18 cellular contexts compared by ENCODE assay signal in the genomic region with DNA sequence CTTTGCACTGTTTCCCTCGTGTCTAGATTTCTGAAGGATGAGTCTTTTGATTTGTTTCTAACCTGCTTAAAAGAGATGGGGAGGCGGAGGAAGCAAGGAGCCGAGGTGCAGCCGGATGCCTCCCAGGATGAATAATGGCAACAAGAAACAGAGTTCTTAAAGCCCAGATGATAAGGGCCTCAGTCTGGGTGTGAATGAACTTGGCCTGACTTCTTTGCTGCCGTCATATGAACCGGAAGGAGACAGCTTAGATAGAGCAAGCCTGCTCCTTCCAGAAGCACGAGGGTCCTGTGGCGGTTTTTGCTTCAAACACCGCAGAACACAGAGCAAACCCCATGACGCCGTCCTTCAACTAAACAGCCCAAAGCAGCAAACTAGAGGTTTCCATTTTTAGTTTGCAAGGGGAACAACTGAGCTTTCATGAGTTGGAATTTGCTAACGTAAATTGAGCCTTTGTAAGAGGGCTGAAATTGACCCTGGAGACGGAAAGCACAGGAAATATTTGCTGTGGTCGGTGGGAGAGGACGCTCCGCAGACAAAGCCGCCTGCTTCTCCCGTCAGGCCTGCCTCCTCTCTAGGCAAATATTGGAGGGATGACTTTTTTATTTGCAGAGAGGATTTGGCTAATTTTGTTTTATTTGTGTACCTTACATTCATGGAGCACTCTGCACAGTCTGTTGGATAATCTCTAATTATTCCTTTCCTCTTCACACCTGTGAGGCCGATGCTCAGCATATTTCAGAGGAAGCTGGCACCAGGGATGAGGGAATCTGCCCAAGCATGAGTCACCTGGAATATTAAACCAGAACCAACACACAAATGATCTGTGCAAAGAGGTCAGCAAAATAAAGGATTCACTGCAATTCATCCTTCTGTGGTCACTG.
DNase-seq lines count a peak whose midpoint lies in the region; ATAC-seq and TF ChIP-seq lines count a peak whose summit lies in the region.
"Had no signal": no experiment of that assay in that cellular context is flagged by ENCODE, and none has a peak within 500 bp of the region (broad histone marks: within the 10 kb centered on the region; RNA-seq: fewer than 3 reads in every experiment).

No MANE protein-coding gene starts in this region.

- H3K4ac ChIP-seq in neuronal stem cell (ENCODE audit: low read length) = no peak overlapping the region

- H3K27me3 ChIP-seq in neuronal stem cell (ENCODE audit: control insufficient read depth in 3 of 3, insufficient read depth in 3 of 3, low read depth in 1 of 3, low read length in 3 of 3) (no peaks in the 10 kb centered on the region), colonic mucosa (no peaks in the 10 kb centered on the region)
- H3K27me3 ChIP-seq: ascending aorta, stomach, vagina had no signal

- peak overlapping the region; percentile 90 for H2AFZ ChIP-seq in neuronal stem cell (ENCODE audit: low read length)

- no peak for TF ChIP-seq CTCF in colonic mucosa (IDR thresholded peaks at IDR 0.05)

- no peak overlapping the region for H3K14ac ChIP-seq in neuronal stem cell (ENCODE audit: low read length)

- intact Hi-C loops in colonic mucosa (cut with DNase I) = no loop called here

- peak overlapping the region in 1 of 2 donors; percentile 24 for H3K4me3 ChIP-seq in neuronal stem cell (ENCODE audit: low read length in 2 of 2)
- no peak overlapping the region for H3K4me3 ChIP-seq in colonic mucosa
- H3K4me3 ChIP-seq: ascending aorta, stomach, vagina had no signal

- H2BK5ac ChIP-seq in neuronal stem cell (ENCODE audit: low read length) = no peak overlapping the region

- no peak overlapping the region for H2BK15ac ChIP-seq in neuronal stem cell (ENCODE audit: low read length)

- in situ Hi-C loops in G401 (cut with HindIII; ENCODE audit: low sequenced_read_pairs) = no loop called here

- H3K36me3 ChIP-seq in neuronal stem cell (replicated peaks in 1 of 2; ENCODE audit: control insufficient read depth in 2 of 2, insufficient read depth in 2 of 2, low read length in 2 of 2) = no peaks in the 10 kb centered on the region
- no peaks in the 10 kb centered on the region for H3K36me3 ChIP-seq in colonic mucosa
- H3K36me3 ChIP-seq: ascending aorta, stomach, vagina had no signal

- peaks cover 0 to 14% of the 10 kb centered on the region in 2 donors for H3K4me1 ChIP-seq in neuronal stem cell (ENCODE audit: control insufficient read depth in 2 of 2, insufficient read depth in 1 of 2, low read depth in 1 of 2, low read length in 2 of 2)
- H3K4me1 ChIP-seq in colonic mucosa = peaks cover 6% of the 10 kb centered on the region
- H3K4me1 ChIP-seq: vagina had no signal

- H3K9ac ChIP-seq in neuronal stem cell (ENCODE audit: low read depth, low read length, poor library complexity) (no peak overlapping the region), colonic mucosa (ENCODE audit: low read depth in 2 of 2, low read length in 2 of 2) (no peak overlapping the region)

- DNase-seq in G401 (ENCODE audit: low spot score) = peak; percentile 98
- DNase-seq in NCI-H69 (lab: John Stamatoyannopoulos, UW) = peak; percentile 15
- DNase-seq in cerebellum (ENCODE audit: low spot score) = peak; percentile 91
- no peak for DNase-seq in neuronal stem cell (ENCODE audit: low spot score)
- no peak for DNase-seq in NCI-H2107 treated with DMSO at 0.1 percent for 48 hours (lab: John Stamatoyannopoulos, UW; ENCODE audit: unreplicated experiment)
- DNase-seq in colonic mucosa = no peak
- DNase-seq: activated B cell treated with CpG ODN at 0.5 μM for 24 hours; activated gamma-delta T cell treated with Interleukin-2 at 50 U/mL for 16 hours; Calu3; HFFc6; NCI-H1105; stimulated activated CD4-positive, alpha-beta T cell treated with anti-CD3 and anti-CD28 coated beads, Interleukin-12 subunit alpha, Interleukin-12 subunit beta, amount 100 ng/mL, for 4 hours; stomach; SW 1271 had no signal

- H3K79me1 ChIP-seq in neuronal stem cell (ENCODE audit: low read depth, low read length) = no peaks in the 10 kb centered on the region

- H3K23ac ChIP-seq in neuronal stem cell (ENCODE audit: low read depth, low read length, poor library complexity) = no peak overlapping the region

- no peak overlapping the region for H2AK5ac ChIP-seq in neuronal stem cell (ENCODE audit: low read depth, low read length)

- no peak overlapping the region for H2BK120ac ChIP-seq in neuronal stem cell (ENCODE audit: low read depth, low read length)

- WGBS in neuronal stem cell (ENCODE audit: extremely low coverage in 2 of 2, insufficient read length in 2 of 2, insufficient replicate concordance in 1 of 2), 2 donors = no CpG with 5 or more reads among the region's 19 CpGs

- no peak overlapping the region for H2BK12ac ChIP-seq in neuronal stem cell (ENCODE audit: low read length)

- H3K27ac ChIP-seq in neuronal stem cell (replicated peaks; ENCODE audit: low read length) = no peak overlapping the region
- no peak overlapping the region for H3K27ac ChIP-seq in colonic mucosa
- H3K27ac ChIP-seq: ascending aorta, vagina had no signal

- H3K9me3 ChIP-seq in neuronal stem cell (replicated peaks in 1 of 2; ENCODE audit: control insufficient read depth in 2 of 2, insufficient read depth in 1 of 2, low read depth in 1 of 2, low read length in 2 of 2) (no peaks in the 10 kb centered on the region), colonic mucosa (no peaks in the 10 kb centered on the region)
- H3K9me3 ChIP-seq: ascending aorta, stomach, vagina had no signal

- H3K4me2 ChIP-seq in neuronal stem cell (ENCODE audit: insufficient read depth, low read length, poor library complexity, severe bottlenecking) = no peak overlapping the region

- ATAC-seq in HG02610 (IDR thresholded peaks at IDR 0.05; ENCODE audit: unreplicated experiment) = no peak
- ATAC-seq in GM19452 (IDR thresholded peaks at IDR 0.05; ENCODE audit: unreplicated experiment) = no peak

- H3K18ac ChIP-seq in neuronal stem cell (ENCODE audit: low read length) = no peak overlapping the region

- no peak overlapping the region for H4K8ac ChIP-seq in neuronal stem cell (ENCODE audit: low read depth, low read length)

- no peak overlapping the region for H4K91ac ChIP-seq in neuronal stem cell (ENCODE audit: low read depth, low read length, poor library complexity)

Comparison
In these comparisons a context has a peak if more than half of its experiments do, and no peak if none do; other contexts are left out.
1. DNase-seq: peak in G401 (single experiment), NCI-H69 (single experiment) and cerebellum (single experiment); none in neuronal stem cell (single experiment), NCI-H2107 treated with DMSO at 0.1 percent for 48 hours (single experiment) and colonic mucosa (single experiment).